ENCODE assay signal across 9 cellular contexts in genomic region chr1:27656157-27656893, GRCh38. TPM values are rescaled to one million over a fixed set of nuclear protein-coding genes. Genes with fewer than 3 reads are reported as not detected.
DNase-seq lines count a peak whose midpoint lies in the region; ATAC-seq and TF ChIP-seq lines count a peak whose summit lies in the region.
"Had no signal": no experiment of that assay in that cellular context is flagged by ENCODE, and none has a peak within 500 bp of the region (broad histone marks: within the 10 kb centered on the region; RNA-seq: fewer than 3 reads in every experiment).

No MANE protein-coding gene starts in this region.

- H3K36me3 ChIP-seq in DOHH2 (ENCODE audit: control insufficient read depth, low read length) (no peaks in the 10 kb centered on the region), mammary epithelial cell (ENCODE audit: insufficient read depth, low read length) (no peaks in the 10 kb centered on the region)

- DNase-seq in HT-29 (ENCODE audit: low spot score) (peak; percentile 18), mammary epithelial cell (peak; percentile 65), lung microvascular endothelial cell (ENCODE audit: low read depth in 2 of 2) (peak; percentile 46 to 51), NCI-H446 treated with DMSO at 0.1 percent for 48 hours (lab: John Stamatoyannopoulos, UW) (no peak), OCI-M1 (lab: John Stamatoyannopoulos, UW) (no peak), DMS114 treated with DMSO at 0.1 percent for 48 hours (lab: John Stamatoyannopoulos, UW; ENCODE audit: unreplicated experiment) (no peak)
- no peak for DNase-seq in activated CD8-positive, alpha-beta T cell treated with anti-CD3 and anti-CD28 coated beads, Interleukin-2, amount 10 ng/mL, durations not matched to agents 7 days and 5 days

- H3K4me1 ChIP-seq in DOHH2 (ENCODE audit: control insufficient read depth, low read length) (peaks cover 47% of the 10 kb centered on the region), mammary epithelial cell (ENCODE audit: insufficient read depth, low read length) (peaks cover 19% of the 10 kb centered on the region)

- H3K9me3 Mint-ChIP-seq in activated CD8-positive, alpha-beta T cell treated with anti-CD3 and anti-CD28 coated beads, Interleukin-2, amount 10 ng/mL, durations not matched to agents 7 days and 5 days (ENCODE audit: insufficient read depth) = no peaks in the 10 kb centered on the region
- H3K9me3 Mint-ChIP-seq: activated naive CD4-positive, alpha-beta T cell treated with anti-CD3 and anti-CD28 coated beads, Interleukin-2, amount 50 U/mL, for 24 hours had no signal

- no peak for ATAC-seq in activated CD8-positive, alpha-beta T cell treated with anti-CD3 and anti-CD28 coated beads, Interleukin-2, amount 10 ng/mL, durations not matched to agents 7 days and 5 days

- H3K4me2 ChIP-seq in DOHH2 (ENCODE audit: low read length) (no peak overlapping the region), mammary epithelial cell (ENCODE audit: insufficient read depth, low read depth, low read length) (no peak overlapping the region)

- intact Hi-C loops in mammary epithelial cell (cut with micrococcal nuclease) = no loop called here

- CTCF ChIA-PET in mammary epithelial cell (lab: Charles Lee; ENCODE audit: low non-redundant PET) = interaction anchor here (0.5 kb wide), 1 partner anchor 265 kb away, joined by 4 read pairs; no protein-coding TSS in a partner anchor
- CTCF ChIA-PET in activated CD8-positive, alpha-beta T cell treated with anti-CD3 and anti-CD28 coated beads, Interleukin-2, amount 10 ng/mL, durations not matched to agents 7 days and 5 days (lab: Charles Lee) = interaction anchor here (0.8 to 3.8 kb wide), 5 partner anchors 14 to 133 kb away, joined by 3 to 15 read pairs (median 3); partner anchors contain the start of gene IFI6

- no peak overlapping the region for H3K4me3 ChIP-seq in DOHH2 (ENCODE audit: low read length)
- no peak overlapping the region for H3K4me3 ChIP-seq in mammary epithelial cell (replicated peaks in 1 of 3; ENCODE audit: insufficient read depth in 1 of 3, low read depth in 2 of 3, low read length in 3 of 3)

- WGBS in mammary epithelial cell (ENCODE audit: low coverage, missing lambda C conversion rate) = 76% methylated on average over 7 of the region's 7 CpGs

- no peak overlapping the region for H3K9ac ChIP-seq in mammary epithelial cell (ENCODE audit: insufficient read depth, low read length)

- no peak overlapping the region for H3K4me3 Mint-ChIP-seq in activated CD8-positive, alpha-beta T cell treated with anti-CD3 and anti-CD28 coated beads, Interleukin-2, amount 10 ng/mL, durations not matched to agents 7 days and 5 days
- H3K4me3 Mint-ChIP-seq: activated naive CD4-positive, alpha-beta T cell treated with anti-CD3 and anti-CD28 coated beads, Interleukin-2, amount 50 U/mL, for 24 hours had no signal

- H3K27ac ChIP-seq in DOHH2 (ENCODE audit: low read depth, low read length) (no peak overlapping the region), mammary epithelial cell (ENCODE audit: insufficient read depth, low read depth, low read length) (no peak overlapping the region)

- H3K27me3 Mint-ChIP-seq in activated CD8-positive, alpha-beta T cell treated with anti-CD3 and anti-CD28 coated beads, Interleukin-2, amount 10 ng/mL, durations not matched to agents 7 days and 5 days (ENCODE audit: low read depth) = no peaks in the 10 kb centered on the region
- H3K27me3 Mint-ChIP-seq: activated naive CD4-positive, alpha-beta T cell treated with anti-CD3 and anti-CD28 coated beads, Interleukin-2, amount 50 U/mL, for 24 hours had no signal

- H2AFZ ChIP-seq in mammary epithelial cell (ENCODE audit: low read depth, low read length) = no peak overlapping the region

- POLR2A ChIA-PET in activated CD8-positive, alpha-beta T cell treated with anti-CD3 and anti-CD28 coated beads, Interleukin-2, amount 10 ng/mL, durations not matched to agents 7 days and 5 days (lab: Charles Lee) = no interaction called here

- in situ Hi-C loops in mammary epithelial cell (cut with MboI; ENCODE audit: low sequenced_read_pairs in 2 of 2) = no loop called here

- peaks cover 29% of the 10 kb centered on the region for H3K4me1 Mint-ChIP-seq in activated CD8-positive, alpha-beta T cell treated with anti-CD3 and anti-CD28 coated beads, Interleukin-2, amount 10 ng/mL, durations not matched to agents 7 days and 5 days (ENCODE audit: low read depth)

- no peaks in the 10 kb centered on the region for H3K9me2 ChIP-seq in DOHH2 (replicated peaks; ENCODE audit: control insufficient read depth, low read length)

- H3K36me3 Mint-ChIP-seq in activated CD8-positive, alpha-beta T cell treated with anti-CD3 and anti-CD28 coated beads, Interleukin-2, amount 10 ng/mL, durations not matched to agents 7 days and 5 days (ENCODE audit: low read depth) = no peaks in the 10 kb centered on the region
- H3K36me3 Mint-ChIP-seq: activated naive CD4-positive, alpha-beta T cell treated with anti-CD3 and anti-CD28 coated beads, Interleukin-2, amount 50 U/mL, for 24 hours had no signal

- H3K79me2 ChIP-seq in DOHH2 (ENCODE audit: control insufficient read depth, low read length) (no peaks in the 10 kb centered on the region), mammary epithelial cell (ENCODE audit: insufficient read depth, low read length) (no peaks in the 10 kb centered on the region)

- peaks cover 29% of the 10 kb centered on the region for H3F3A ChIP-seq in DOHH2 (ENCODE audit: control insufficient read depth, insufficient read depth)

- H3K27ac Mint-ChIP-seq in activated CD8-positive, alpha-beta T cell treated with anti-CD3 and anti-CD28 coated beads, Interleukin-2, amount 10 ng/mL, durations not matched to agents 7 days and 5 days = no peak overlapping the region
- H3K27ac Mint-ChIP-seq: activated naive CD4-positive, alpha-beta T cell treated with anti-CD3 and anti-CD28 coated beads, Interleukin-2, amount 50 U/mL, for 24 hours had no signal

- H3K27me3 ChIP-seq in DOHH2 (ENCODE audit: control insufficient read depth, low read length) (no peaks in the 10 kb centered on the region), mammary epithelial cell (ENCODE audit: insufficient read depth, low read length) (no peaks in the 10 kb centered on the region)

- peak; percentile 37 for TF ChIP-seq CTCF in DOHH2 (IDR thresholded peaks at IDR 0.05; ENCODE audit: low read depth, low read length, poor library complexity, severe bottlenecking)
- no peak for TF ChIP-seq CTCF in mammary epithelial cell (conservative IDR thresholded peaks at IDR 0.05 in 1 of 2, IDR thresholded peaks at IDR 0.05 in 1 of 2; ENCODE audit: extremely low read depth in 1 of 2, insufficient read depth in 1 of 2, low read depth in 1 of 2, low read length in 2 of 2)

- BruUV-seq in mammary epithelial cell (replicated peaks; lab: Mats Ljungman, UMichigan) = no TSS peak

- H4K20me1 ChIP-seq in DOHH2 (ENCODE audit: control insufficient read depth, insufficient read depth, low read depth, low read length) = no peaks in the 10 kb centered on the region
- H4K20me1 ChIP-seq in mammary epithelial cell (ENCODE audit: insufficient read depth, low read length) = no peaks in the 10 kb centered on the region

- no peaks in the 10 kb centered on the region for H3K9me3 ChIP-seq in DOHH2 (ENCODE audit: control insufficient read depth, insufficient read depth, low read length)
- no peaks in the 10 kb centered on the region for H3K9me3 ChIP-seq in mammary epithelial cell (replicated peaks; ENCODE audit: insufficient read depth, low read length)

- dilution Hi-C loops in mammary epithelial cell (cut with HindIII; ENCODE audit: low sequenced_read_pairs) = no loop called here

RNA-seq across cellular contexts. Expression of gene IFI6, which starts 15.7 kb away (rescaled TPM):
- 84.5 and 178 TPM in 2 replicates for total RNA-seq in HT-29 (2014; rRNA removed; shearing (Covaris generic))
- total RNA-seq in mammary epithelial cell (10 to 100 TPM in 1 of 2 donors, 1 to 10 TPM in 1; 6.5 to 14.7 TPM), lung microvascular endothelial cell (19.2 and 21.4 TPM in 2 replicates)
- polyA plus RNA-seq in mammary epithelial cell = 3.4 TPM
- not detected for polyA minus RNA-seq in mammary epithelial cell
- total RNA-seq in activated CD8-positive, alpha-beta T cell treated with anti-CD3 and anti-CD28 coated beads, Interleukin-2, amount 10 ng/mL, durations not matched to agents 7 days and 5 days = 100 to 1,000 TPM; 271 to 272 TPM

RNA-seq across cellular contexts. Expression of gene FGR, which starts 21.3 kb away (rescaled TPM):
- not detected in 2 replicates for total RNA-seq in HT-29 (2014; rRNA removed; shearing (Covaris generic))
- under 1 TPM; 0.50 to 0.56 TPM for total RNA-seq in mammary epithelial cell
- 0.06 TPM for polyA plus RNA-seq in mammary epithelial cell
- polyA minus RNA-seq in mammary epithelial cell = not detected
- under 0.01 and 0.20 TPM in 2 replicates for total RNA-seq in lung microvascular endothelial cell
- total RNA-seq in activated CD8-positive, alpha-beta T cell treated with anti-CD3 and anti-CD28 coated beads, Interleukin-2, amount 10 ng/mL, durations not matched to agents 7 days and 5 days = under 1 TPM; 0.08 to 0.21 TPM

RNA-seq across cellular contexts. Expression of gene AHDC1, which starts 52.4 kb away (rescaled TPM):
- 12.2 and 20.4 TPM in 2 replicates for total RNA-seq in HT-29 (2014; rRNA removed; shearing (Covaris generic))
- total RNA-seq in mammary epithelial cell (10 to 100 TPM; 35.3 to 51.8 TPM), lung microvascular endothelial cell (5.0 and 6.7 TPM in 2 replicates)
- polyA plus RNA-seq in mammary epithelial cell = 8.0 TPM
- polyA minus RNA-seq in mammary epithelial cell = 21.4 TPM
- total RNA-seq in activated CD8-positive, alpha-beta T cell treated with anti-CD3 and anti-CD28 coated beads, Interleukin-2, amount 10 ng/mL, durations not matched to agents 7 days and 5 days = 10 to 100 TPM; 20.9 to 22.7 TPM

Comparison
In these comparisons a context has a peak if more than half of its experiments do, and no peak if none do; other contexts are left out.
1. DNase-seq: peak in HT-29 (single experiment), mammary epithelial cell (single experiment) and lung microvascular endothelial cell (2 of 2); none in NCI-H446 treated with DMSO at 0.1 percent for 48 hours (single experiment), OCI-M1 (single experiment), activated CD8-positive, alpha-beta T cell treated with anti-CD3 and anti-CD28 coated beads, Interleukin-2, amount 10 ng/mL, durations not matched to agents 7 days and 5 days (single experiment) and DMS114 treated with DMSO at 0.1 percent for 48 hours (single experiment).